ENCODE assay signal across 8 cellular contexts in genomic region chr13:42041684-42042035, GRCh38. TPM values are rescaled to one million over a fixed set of nuclear protein-coding genes. Genes with fewer than 3 reads are reported as not detected.
DNase-seq lines count a peak whose midpoint lies in the region; ATAC-seq and TF ChIP-seq lines count a peak whose summit lies in the region.

No MANE protein-coding gene starts in this region.

- peak; percentile 21 to 51 (median 45) for TF ChIP-seq CTCF in adrenal gland (IDR thresholded peaks at IDR 0.05)
- TF ChIP-seq CTCF in left ventricle myocardium inferior (IDR thresholded peaks at IDR 0.05; ENCODE audit: borderline replicate concordance), result peak; percentile 67

- H3K4me3 ChIP-seq in adrenal gland, result peak overlapping the region in 2 of 4 donors; percentile 52 to 71
- H3K4me3 ChIP-seq in left ventricle myocardium inferior, result peak overlapping the region; percentile 89

- ATAC-seq in GM21423 (IDR thresholded peaks at IDR 0.05; ENCODE audit: unreplicated experiment) (peak; percentile 28), HG03460 (IDR thresholded peaks at IDR 0.05; ENCODE audit: unreplicated experiment) (no peak)

- intact Hi-C loops in adrenal gland (cut with DNase I), result loop anchor here in 1 of 2 donors (5.0 to 10.0 kb wide), 2 partner anchors 79 to 357 kb away; partner anchors contain the start of gene VWA8
- intact Hi-C loops in left ventricle myocardium inferior (cut with micrococcal nuclease), result no loop called here

- DNase-seq in DMS53 (lab: John Stamatoyannopoulos, UW) (peak; percentile 68), NCI-H1092 treated with DMSO at 0.1 percent for 48 hours (lab: John Stamatoyannopoulos, UW) (peak; percentile 55), adrenal gland (peak; percentile 51 to 85 (median 66)), left ventricle myocardium inferior (peak; percentile 50), pons (ENCODE audit: low spot score) (peak; percentile 46), cortex of kidney (lab: John Stamatoyannopoulos, UW) (no peak)

- H3K27ac ChIP-seq in adrenal gland (peak overlapping the region in 2 of 5 donors; percentile 96 to 98), left ventricle myocardium inferior (replicated peaks) (peak overlapping the region; percentile 98)

- TF ChIP-seq POLR2A in adrenal gland (IDR thresholded peaks at IDR 0.05), result no peak

- H3K27me3 ChIP-seq in adrenal gland, result no peaks in the 10 kb centered on the region
- H3K27me3 ChIP-seq in left ventricle myocardium inferior (ENCODE audit: low read depth), result no peaks in the 10 kb centered on the region

- H3K9me3 ChIP-seq in adrenal gland (replicated peaks in 1 of 3) (no peaks in the 10 kb centered on the region), left ventricle myocardium inferior (replicated peaks) (no peaks in the 10 kb centered on the region)

- WGBS in adrenal gland, 4 donors, result 3 to 5% (median 4%) methylated on average over 16 of the region's 16 CpGs

- H3K4me1 ChIP-seq in adrenal gland (replicated peaks in 1 of 2) (peaks cover 0 to 13% of the 10 kb centered on the region in 2 donors), left ventricle myocardium inferior (peaks cover 38% of the 10 kb centered on the region)

- H3K36me3 ChIP-seq in adrenal gland (replicated peaks in 1 of 2), result no peaks in the 10 kb centered on the region
- no peaks in the 10 kb centered on the region for H3K36me3 ChIP-seq in left ventricle myocardium inferior

RNA-seq across cellular contexts. Expression of gene DGKH, which starts 6.8 kb away (rescaled TPM):
- 1 to 10 TPM; 1.1 to 7.1 (median 4.7) TPM for total RNA-seq in adrenal gland
- polyA plus RNA-seq in adrenal gland, result 1 to 10 TPM in 1 of 3 donors, under 1 TPM in 2; 0.81 to 1.2 (median 0.88) TPM
- total RNA-seq in left ventricle myocardium inferior, result 4.8 TPM
